In genomic region chr4:24594887-24595286, GRCh38 we compare ENCODE assay signal across 16 cellular contexts. TPM values are rescaled to one million over a fixed set of nuclear protein-coding genes. Genes with fewer than 3 reads are reported as not detected.
A peak's percentile ranks its signal among the peaks of the same experiment; 100 is the strongest.
DNase-seq lines count a peak whose midpoint lies in the region; ATAC-seq and TF ChIP-seq lines count a peak whose summit lies in the region.
"Had no signal": no experiment of that assay in that cellular context is flagged by ENCODE, and none has a peak within 500 bp of the region (broad histone marks: within the 10 kb centered on the region; RNA-seq: fewer than 3 reads in every experiment).

No MANE protein-coding gene starts in this region.

- ATAC-seq in GM21723 (IDR thresholded peaks at IDR 0.05; ENCODE audit: unreplicated experiment): no peak

- H3K27ac Mint-ChIP-seq in activated CD4-positive, alpha-beta T cell treated with anti-CD3 and anti-CD28 coated beads, Interleukin-2, amount 10 ng/mL, durations not matched to agents 24 days and 14 days: no peak overlapping the region
- H3K27ac Mint-ChIP-seq: activated naive CD8-positive, alpha-beta T cell treated with anti-CD3 and anti-CD28 coated beads, Interleukin-2, amount 10 ng/mL, durations not matched to agents 7 days and 5 days had no signal

- no peak overlapping the region for H3K4me3 Mint-ChIP-seq in activated CD4-positive, alpha-beta T cell treated with anti-CD3 and anti-CD28 coated beads, Interleukin-2, amount 10 ng/mL, durations not matched to agents 24 days and 14 days
- H3K4me3 Mint-ChIP-seq: activated naive CD8-positive, alpha-beta T cell treated with anti-CD3 and anti-CD28 coated beads, Interleukin-2, amount 10 ng/mL, durations not matched to agents 7 days and 5 days had no signal

- H3K27me3 Mint-ChIP-seq in activated CD4-positive, alpha-beta T cell treated with anti-CD3 and anti-CD28 coated beads, Interleukin-2, amount 10 ng/mL, durations not matched to agents 24 days and 14 days: peaks cover 3% of the 10 kb centered on the region

- intact Hi-C loops in activated CD4-positive, alpha-beta T cell treated with anti-CD3 and anti-CD28 coated beads, Interleukin-2, amount 10 ng/mL, durations not matched to agents 24 days and 14 days (cut with micrococcal nuclease): no loop called here

- peak overlapping the region; percentile 89 for H3K27ac ChIP-seq in 22Rv1
- H3K27ac ChIP-seq: esophagus muscularis mucosa, neutrophil, SK-N-MC, spleen, VCaP had no signal

- H3K36me3 Mint-ChIP-seq in activated CD4-positive, alpha-beta T cell treated with anti-CD3 and anti-CD28 coated beads, Interleukin-2, amount 10 ng/mL, durations not matched to agents 24 days and 14 days (ENCODE audit: low read depth): peaks cover 3% of the 10 kb centered on the region

- TF ChIP-seq CTCF in 22Rv1 (IDR thresholded peaks at IDR 0.05): no peak

- peak; percentile 43 for DNase-seq in HT-29 (ENCODE audit: low spot score)
- DNase-seq in amniotic stem cell (lab: John Stamatoyannopoulos, UW): peak; percentile 42
- peak; percentile 61 for DNase-seq in glomerular visceral epithelial cell (ENCODE audit: extremely low spot score)
- no peak for DNase-seq in activated CD4-positive, alpha-beta T cell treated with anti-CD3 and anti-CD28 coated beads, Interleukin-2, amount 10 ng/mL, durations not matched to agents 24 days and 14 days
- no peak for DNase-seq in NCI-H1092 treated with DMSO at 0.1 percent for 48 hours (lab: John Stamatoyannopoulos, UW)
- no peak for DNase-seq in midbrain (lab: John Stamatoyannopoulos, UW)
- DNase-seq: activated naive CD8-positive, alpha-beta T cell treated with anti-CD3 and anti-CD28 coated beads, Interleukin-2, amount 10 ng/mL, durations not matched to agents 7 days and 5 days; MG63; NCI-H2107; spleen had no signal

- peaks cover 15% of the 10 kb centered on the region for H3K9me3 Mint-ChIP-seq in activated CD4-positive, alpha-beta T cell treated with anti-CD3 and anti-CD28 coated beads, Interleukin-2, amount 10 ng/mL, durations not matched to agents 24 days and 14 days

- H3K4me1 Mint-ChIP-seq in activated CD4-positive, alpha-beta T cell treated with anti-CD3 and anti-CD28 coated beads, Interleukin-2, amount 10 ng/mL, durations not matched to agents 24 days and 14 days: no peaks in the 10 kb centered on the region
- H3K4me1 Mint-ChIP-seq: activated naive CD8-positive, alpha-beta T cell treated with anti-CD3 and anti-CD28 coated beads, Interleukin-2, amount 10 ng/mL, durations not matched to agents 7 days and 5 days had no signal

RNA-seq across cellular contexts. Expression of gene DHX15, which starts 10.5 kb away (rescaled TPM):
- total RNA-seq in HT-29 (2014; rRNA removed; shearing (Covaris generic)): 148 and 167 TPM in 2 replicates
- total RNA-seq in activated CD4-positive, alpha-beta T cell treated with anti-CD3 and anti-CD28 coated beads, Interleukin-2, amount 10 ng/mL, durations not matched to agents 24 days and 14 days: 263 and 265 TPM in 2 replicates

Comparison
In these comparisons a context has a peak if more than half of its experiments do, and no peak if none do; other contexts are left out.
1. DNase-seq: peak in HT-29 (single experiment), amniotic stem cell (single experiment) and glomerular visceral epithelial cell (single experiment); none in activated CD4-positive, alpha-beta T cell treated with anti-CD3 and anti-CD28 coated beads, Interleukin-2, amount 10 ng/mL, durations not matched to agents 24 days and 14 days (single experiment), NCI-H1092 treated with DMSO at 0.1 percent for 48 hours (single experiment) and midbrain (single experiment).